Comparison of ENCODE assay signal across 1 cellular context in genomic region chr7:22842383-22842903, GRCh38.
TF ChIP-seq lines count a peak whose summit lies in the region.

No MANE protein-coding gene starts in this region.

TF ChIP-seq in H1, 55 proteins besides CTCF, POLR2A, EP300 and RAD21 (continued from another document):
- TF ChIP-seq USF2 (IDR thresholded peaks at IDR 0.05; ENCODE audit: low read length) = no peak
- no peak for TF ChIP-seq EZH2 (IDR thresholded peaks at IDR 0.05; ENCODE audit: low read depth, low read length, severe bottlenecking)
